ENCODE assay signal across 10 cellular contexts in the genomic region with DNA sequence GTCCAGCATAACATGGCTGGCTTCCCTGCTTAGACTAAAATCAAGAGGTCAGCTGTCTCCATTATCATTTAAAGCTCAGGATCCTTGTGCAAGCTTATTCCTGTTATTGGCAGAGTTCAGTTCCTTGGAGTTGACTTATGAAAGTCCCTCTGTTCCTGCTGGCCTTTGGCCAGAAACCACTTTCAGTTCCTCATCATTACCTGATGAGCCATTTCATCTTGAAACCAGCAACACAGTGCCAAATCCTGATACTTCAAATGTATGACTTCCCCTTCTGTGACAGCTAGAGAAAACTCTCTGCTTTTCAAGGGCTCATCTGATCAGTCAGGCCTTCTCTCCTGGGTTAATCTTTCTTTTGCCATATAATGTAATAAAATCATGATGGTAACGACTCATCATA.
A peak's percentile ranks its signal among the peaks of the same experiment; 100 is the strongest.
DNase-seq lines count a peak whose midpoint lies in the region; ATAC-seq, FAIRE-seq and TF ChIP-seq lines count a peak whose summit lies in the region.
"Had no signal": no experiment of that assay in that cellular context is flagged by ENCODE, and none has a peak within 500 bp of the region (broad histone marks: within the 10 kb centered on the region; RNA-seq: fewer than 3 reads in every experiment).

No MANE protein-coding gene starts in this region.

- no CpG with 5 or more reads among the region's 1 CpG for WGBS in H9 (ENCODE audit: extremely low coverage, insufficient read length, low lambda C conversion rate)
- 33 to 65% (median 41%) methylated on average over 1 of the region's 1 CpG for WGBS in small intestine, 3 donors

- H3K27me3 Mint-ChIP-seq in H9 (ENCODE audit: low read depth) = no peaks in the 10 kb centered on the region
- H3K27me3 Mint-ChIP-seq: activated B cell treated with CpG ODN at 0.5 μM for 24 hours had no signal

- H3K9me3 ChIP-seq in H9 (ENCODE audit: control insufficient read depth, low read depth, low read length) = no peaks in the 10 kb centered on the region
- no peaks in the 10 kb centered on the region for H3K9me3 ChIP-seq in small intestine (ENCODE audit: control insufficient read depth, low read depth)

- no peak overlapping the region for H4K5ac ChIP-seq in H9 (ENCODE audit: insufficient read length, low read depth, low read length)

- H3K79me2 ChIP-seq in H9 (ENCODE audit: insufficient read depth, low read length) = no peaks in the 10 kb centered on the region

- H2BK120ac ChIP-seq in H9 (ENCODE audit: low read depth, low read length, poor library complexity, severe bottlenecking) = no peak overlapping the region

- no peaks in the 10 kb centered on the region for H3K36me3 Mint-ChIP-seq in H9 (ENCODE audit: insufficient read depth in 1 of 3, low read depth in 3 of 3)

- H3K4me3 ChIP-seq in epithelial cell of esophagus (ENCODE audit: low read length) = no peak overlapping the region
- no peak overlapping the region for H3K4me3 ChIP-seq in small intestine (ENCODE audit: low read depth in 1 of 2, low read length in 2 of 2)
- H3K4me3 ChIP-seq: K562 had no signal

- H3K56ac ChIP-seq in H9 (ENCODE audit: insufficient read length, low read depth, low read length) = no peak overlapping the region

- H3T11ph ChIP-seq in H9 (ENCODE audit: low read length) = no peak overlapping the region

- no peak overlapping the region for H2BK15ac ChIP-seq in H9 (ENCODE audit: low read depth, low read length)

- H3K23me2 ChIP-seq in H9 (ENCODE audit: insufficient read length, low read depth, low read length, poor library complexity, severe bottlenecking) = no peaks in the 10 kb centered on the region

- H3K4me1 Mint-ChIP-seq in H9 = no peaks in the 10 kb centered on the region
- H3K4me1 Mint-ChIP-seq: activated B cell treated with CpG ODN at 0.5 μM for 24 hours had no signal

- H3K4me2 ChIP-seq in H9 (ENCODE audit: insufficient read depth, insufficient read length, low read length) = no peak overlapping the region

- no peak overlapping the region for H2BK20ac ChIP-seq in H9 (ENCODE audit: low read depth, low read length, poor library complexity, severe bottlenecking)

- TF ChIP-seq CTCF in epithelial cell of esophagus (IDR thresholded peaks at IDR 0.05; ENCODE audit: insufficient read depth, low read depth, low read length, missing control alignments) (no peak), H9 (conservative IDR thresholded peaks at IDR 0.05) (no peak)

- no peak overlapping the region for H3K23ac ChIP-seq in H9 (ENCODE audit: insufficient read length, low read depth, low read length)

- ATAC-seq in GM18505 (IDR thresholded peaks at IDR 0.05; ENCODE audit: unreplicated experiment) (peak; percentile 97), GM21717 (IDR thresholded peaks at IDR 0.05; ENCODE audit: unreplicated experiment) (peak; percentile 94), HG03520 (IDR thresholded peaks at IDR 0.05; ENCODE audit: unreplicated experiment) (peak; percentile 88)
- ATAC-seq: K562 had no signal

- no peaks in the 10 kb centered on the region for H3K79me1 ChIP-seq in H9 (ENCODE audit: insufficient read depth, low read depth, low read length, poor library complexity, severe bottlenecking)

- H2AFZ ChIP-seq in H9 (ENCODE audit: low read length) = no peak overlapping the region

- no peaks in the 10 kb centered on the region for H3K9me3 Mint-ChIP-seq in H9

- no peak overlapping the region for H3K18ac ChIP-seq in H9 (ENCODE audit: insufficient read length, low read depth, low read length)

- H3K4me1 ChIP-seq in H9 (ENCODE audit: insufficient read depth, low read length) (no peaks in the 10 kb centered on the region), small intestine (ENCODE audit: control insufficient read depth in 2 of 2, insufficient read depth in 1 of 2, low read depth in 1 of 2, low read length in 1 of 2) (no peaks in the 10 kb centered on the region)

- no peak overlapping the region for H2BK5ac ChIP-seq in H9 (ENCODE audit: insufficient read length, low read length)

- H3K27me3 ChIP-seq in H9 (ENCODE audit: insufficient read depth, low read length) = no peaks in the 10 kb centered on the region
- no peaks in the 10 kb centered on the region for H3K27me3 ChIP-seq in small intestine (ENCODE audit: control insufficient read depth in 2 of 2, insufficient read depth in 2 of 2, low read length in 2 of 2)

- H4K20me1 ChIP-seq in H9 (ENCODE audit: control insufficient read depth, insufficient read depth, insufficient read length) = no peaks in the 10 kb centered on the region

- no peak overlapping the region for H4K91ac ChIP-seq in H9 (ENCODE audit: insufficient read length, low read depth, low read length)

- no peak overlapping the region for H3K27ac Mint-ChIP-seq in H9
- H3K27ac Mint-ChIP-seq: activated B cell treated with CpG ODN at 0.5 μM for 24 hours had no signal

- no peak overlapping the region for H3K4ac ChIP-seq in H9 (ENCODE audit: low read depth, low read length)

- DNase-seq in epithelial cell of esophagus (ENCODE audit: low read depth) (peak; percentile 78), NCI-H2029 treated with DMSO at 0.1 percent for 48 hours (lab: John Stamatoyannopoulos, UW) (no peak), H9 (no peak), AG08396 (ENCODE audit: low spot score) (no peak), small intestine (no peak)
- DNase-seq: activated B cell treated with CpG ODN at 0.5 μM for 24 hours had no signal

- H3K4me3 Mint-ChIP-seq in H9 = no peak overlapping the region
- H3K4me3 Mint-ChIP-seq: activated B cell treated with CpG ODN at 0.5 μM for 24 hours had no signal

- no peak overlapping the region for H4K8ac ChIP-seq in H9 (replicated peaks; ENCODE audit: insufficient read length, low read depth, low read length)

- FAIRE-seq in small intestine (lab: Jason Lieb, UNC) = no peak
- FAIRE-seq: K562 had no signal

- no peak for TF ChIP-seq POLR2A in GM18505 (IDR thresholded peaks at IDR 0.05; ENCODE audit: borderline replicate concordance, extremely low read depth, insufficient read depth, insufficient read length)

- H2BK12ac ChIP-seq in H9 (ENCODE audit: insufficient read length, low read depth, low read length) = no peak overlapping the region

- H2AK5ac ChIP-seq in H9 (ENCODE audit: insufficient read length, low read length) = no peak overlapping the region

- no peak overlapping the region for H3K14ac ChIP-seq in H9 (ENCODE audit: insufficient read depth, low read length)

- H3K27ac ChIP-seq in H9 (ENCODE audit: insufficient read length, low read depth, low read length) (no peak overlapping the region), small intestine (ENCODE audit: low read depth in 1 of 2, low read length in 1 of 2) (no peak overlapping the region)

- no peaks in the 10 kb centered on the region for H3K36me3 ChIP-seq in small intestine (ENCODE audit: control insufficient read depth in 2 of 2, insufficient read depth in 2 of 2, low read length in 2 of 2)

- H3K9ac ChIP-seq in H9 (ENCODE audit: extremely low read depth, insufficient read length, low read length) = no peak overlapping the region
